28 cellular contexts compared by ENCODE assay signal in the genomic region with DNA sequence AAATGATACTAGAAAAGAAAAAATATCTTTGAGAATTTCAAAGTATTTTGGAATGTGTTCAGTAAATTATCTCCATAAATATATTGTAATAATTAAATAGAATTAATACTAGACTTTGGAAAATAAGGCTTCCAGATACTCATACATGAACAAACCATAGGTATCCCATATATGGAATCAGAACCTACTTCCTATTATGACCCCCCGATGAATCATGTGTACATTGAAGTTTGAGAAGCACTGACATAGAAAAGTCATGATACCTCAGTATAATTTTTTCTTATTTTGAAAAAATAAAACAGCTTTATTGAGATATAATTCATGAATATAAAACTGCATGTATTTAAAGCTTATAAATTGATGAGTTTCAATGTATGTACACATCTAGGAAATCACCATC.
"Had no signal": no experiment of that assay in that cellular context is flagged by ENCODE, and none has a peak within 500 bp of the region (broad histone marks: within the 10 kb centered on the region; RNA-seq: fewer than 3 reads in every experiment).

No MANE protein-coding gene starts in this region.

- H3K4me1 ChIP-seq: ascending aorta, breast epithelium, esophagus squamous epithelium, gastrocnemius medialis had no signal

- H3K27ac ChIP-seq: ascending aorta, breast epithelium, coronary artery, epithelial cell of prostate, esophagus squamous epithelium, gastrocnemius medialis, heart left ventricle, VCaP had no signal

- H3K36me3 ChIP-seq: ascending aorta, breast epithelium, esophagus squamous epithelium, gastrocnemius medialis, heart left ventricle had no signal

- H3K4me3 ChIP-seq: ascending aorta, breast epithelium, coronary artery, dorsolateral prefrontal cortex, esophagus squamous epithelium, gastrocnemius medialis, heart left ventricle had no signal

- H3K9me3 ChIP-seq: ascending aorta, breast epithelium, esophagus squamous epithelium, gastrocnemius medialis, heart left ventricle had no signal

- DNase-seq: activated CD4-positive, alpha-beta memory T cell treated with anti-CD3 and anti-CD28 coated beads, Interleukin-2, amount 10 ng/mL, durations not matched to agents 7 days and 5 days; activated CD4-positive, alpha-beta T cell treated with anti-CD3 and anti-CD28 coated beads for 1 hour; activated CD4-positive, alpha-beta T cell treated with anti-CD3 and anti-CD28 coated beads for 4 hours; activated CD4-positive, alpha-beta T cell treated with anti-CD3 and anti-CD28 coated beads, Interleukin-2, amount 10 ng/mL, durations not matched to agents 7 days and 5 days; activated CD4-positive, alpha-beta T cell treated with anti-CD3 and anti-CD28 coated beads, Interleukin-2, amount 50 U/mL, for 4 hours; activated CD8-positive, alpha-beta memory T cell treated with anti-CD3 and anti-CD28 coated beads, Interleukin-2, amount 50 U/mL, for 48 hours; activated gamma-delta T cell; activated naive CD4-positive, alpha-beta T cell; activated naive CD4-positive, alpha-beta T cell treated with anti-CD3 and anti-CD28 coated beads, Interleukin-2, amount 10 ng/mL, durations not matched to agents 7 days and 5 days; activated naive CD8-positive, alpha-beta T cell treated with anti-CD3 and anti-CD28 coated beads, Interleukin-2, amount 10 ng/mL, durations not matched to agents 7 days and 5 days; activated T-cell treated with anti-CD3 and anti-CD28 coated beads for 4 hours; activated T-cell treated with anti-CD3 and anti-CD28 coated beads, Interleukin-2, amount 50 U/mL, for 24 hours; activated T-cell treated with anti-CD3 and anti-CD28 coated beads, Interleukin-2, amount 50 U/mL, for 72 hours; dorsolateral prefrontal cortex; effector memory CD8-positive, alpha-beta T cell; esophagus squamous epithelium; foreskin fibroblast; gastrocnemius medialis; glutamatergic neuron; heart left ventricle; T-helper 2 cell had no signal

- H3K27me3 ChIP-seq: ascending aorta, breast epithelium, dorsolateral prefrontal cortex, esophagus squamous epithelium, gastrocnemius medialis, heart left ventricle had no signal

- ATAC-seq: activated naive CD4-positive, alpha-beta T cell treated with anti-CD3 and anti-CD28 coated beads, Interleukin-2, amount 50 U/mL, for 72 hours; activated T-cell treated with anti-CD3 and anti-CD28 coated beads, Interleukin-2, amount 50 U/mL, for 72 hours; effector memory CD8-positive, alpha-beta T cell; gastrocnemius medialis; heart left ventricle; WTC11 had no signal
